In genomic region chr12:107526555-107527180, GRCh38 we compare ENCODE assay signal across 21 cellular contexts.
"Had no signal": no experiment of that assay in that cellular context is flagged by ENCODE, and none has a peak within 500 bp of the region (broad histone marks: within the 10 kb centered on the region; RNA-seq: fewer than 3 reads in every experiment).

No MANE protein-coding gene starts in this region.

- H3K36me3 Mint-ChIP-seq: stimulated activated effector memory CD8-positive, alpha-beta T cell treated with anti-CD3 and anti-CD28 coated beads, Interleukin-12 subunit alpha, Interleukin-12 subunit beta, amount 100 ng/mL, for 72 hours had no signal

- H3K4me1 Mint-ChIP-seq: neural crest cell; stimulated activated effector memory CD8-positive, alpha-beta T cell treated with anti-CD3 and anti-CD28 coated beads, Interleukin-12 subunit alpha, Interleukin-12 subunit beta, amount 100 ng/mL, for 72 hours had no signal

- ATAC-seq: left cardiac atrium; left ventricle myocardium superior; stimulated activated effector memory CD8-positive, alpha-beta T cell treated with anti-CD3 and anti-CD28 coated beads, Interleukin-12 subunit alpha, Interleukin-12 subunit beta, amount 100 ng/mL, for 72 hours; stimulated activated naive CD8-positive, alpha-beta T cell treated with anti-CD3 and anti-CD28 coated beads, Interleukin-15, Interleukin-2, amounts not matched to agents 100 U/mL and 50 U/mL, for 24 hours had no signal

- DNase-seq: cerebellar nuclear complex; erythroblast; foreskin melanocyte; kidney; left cardiac atrium; left ventricle myocardium superior; mesenchymal stem cell; midbrain; stimulated activated CD4-positive, alpha-beta T cell treated with anti-CD3 and anti-CD28 coated beads, Interleukin-12 subunit alpha, Interleukin-12 subunit beta, amount 100 ng/mL, for 4 hours; stimulated activated CD4-positive, alpha-beta T cell treated with anti-CD3 and anti-CD28 coated beads, Interleukin-2, amount 100 ng/mL, for 48 hours; stimulated activated CD8-positive, alpha-beta memory T cell treated with anti-CD3 and anti-CD28 coated beads, Interleukin-4, amount 100 ng/mL, for 48 hours; stimulated activated naive CD8-positive, alpha-beta T cell treated with anti-CD3 and anti-CD28 coated beads, Interleukin-15, Interleukin-2, amounts not matched to agents 100 U/mL and 50 U/mL, for 24 hours; thyroid gland had no signal

- H3K4me3 Mint-ChIP-seq: dendritic cell treated with granulocyte-macrophage colony-stimulating factor and Interleukin-4, amounts not matched to agents 40 ng/mL and 50 ng/mL, for 4 days; neural crest cell; stimulated activated effector memory CD8-positive, alpha-beta T cell treated with anti-CD3 and anti-CD28 coated beads, Interleukin-12 subunit alpha, Interleukin-12 subunit beta, amount 100 ng/mL, for 72 hours; type B pancreatic cell had no signal

- H3K27me3 ChIP-seq: sigmoid colon, suprapubic skin, thyroid gland had no signal

- H3K27ac Mint-ChIP-seq: dendritic cell treated with granulocyte-macrophage colony-stimulating factor and Interleukin-4, amounts not matched to agents 40 ng/mL and 50 ng/mL, for 4 days; stimulated activated effector memory CD8-positive, alpha-beta T cell treated with anti-CD3 and anti-CD28 coated beads, Interleukin-12 subunit alpha, Interleukin-12 subunit beta, amount 100 ng/mL, for 72 hours; type B pancreatic cell had no signal

- H3K36me3 ChIP-seq: sigmoid colon, suprapubic skin, thyroid gland had no signal

- H3K9me3 ChIP-seq: sigmoid colon, suprapubic skin, thyroid gland had no signal

- H3K27ac ChIP-seq: suprapubic skin had no signal

- H3K27me3 Mint-ChIP-seq: dendritic cell treated with granulocyte-macrophage colony-stimulating factor and Interleukin-4, amounts not matched to agents 40 ng/mL and 50 ng/mL, for 4 days; type B pancreatic cell had no signal

- H3K4me3 ChIP-seq: lung, sigmoid colon, skin epidermis, suprapubic skin, thyroid gland had no signal

- H3K4me1 ChIP-seq: sigmoid colon, suprapubic skin had no signal
